25 cellular contexts compared by ENCODE assay signal in genomic region chr2:241834853-241835210, GRCh38. TPM values are rescaled to one million over a fixed set of nuclear protein-coding genes. Genes with fewer than 3 reads are reported as not detected.
"Had no signal": no experiment of that assay in that cellular context is flagged by ENCODE, and none has a peak within 500 bp of the region (broad histone marks: within the 10 kb centered on the region; RNA-seq: fewer than 3 reads in every experiment).

No MANE protein-coding gene starts in this region.

- H3K9ac ChIP-seq: KMS-11, SK-N-SH had no signal

- H3K4me2 ChIP-seq: KMS-11, SK-N-SH had no signal

- H3K27ac ChIP-seq: HL-60, KMS-11, SJSA1 had no signal

- H3K36me3 ChIP-seq: SJSA1 had no signal

- H3K9me3 ChIP-seq: SK-N-SH had no signal

- H3K4me3 ChIP-seq: K562, SJSA1 had no signal

- H3K27ac Mint-ChIP-seq: IgD-negative memory B cell had no signal

- DNase-seq: Kasumi-1, MM.1S, NCI-H1092 treated with DMSO at 0.1 percent for 48 hours, NCI-H1436, NCI-H187, NCI-H2029, NCI-H2081 treated with DMSO at 0.1 percent for 48 hours, NCI-H2171, NCI-H226, NCI-H446, NCI-H510A, NCI-H524 treated with DMSO at 0.1 percent for 48 hours, NCI-H69, NCI-H774, Right ventricle myocardium superior, RPMI8226, SIG-M5, SK-N-SH, SW 1271 had no signal

RNA-seq across cellular contexts. Expression of gene PDCD1, which starts 23.9 kb away (rescaled TPM):
- total RNA-seq: M059J, SJSA1 had no signal
- polyA plus RNA-seq: SK-N-SH had no signal

RNA-seq across cellular contexts. Expression of gene NEU4, which starts 25.8 kb away (rescaled TPM):
- total RNA-seq: M059J, Right ventricle myocardium superior, SJSA1 had no signal
- polyA plus RNA-seq: IgD-negative memory B cell had no signal

RNA-seq across cellular contexts. Expression of gene RTP5, which starts 34.7 kb away (rescaled TPM):
- total RNA-seq: K562, M059J, Right ventricle myocardium superior, SJSA1 had no signal
- polyA plus RNA-seq: IgD-negative memory B cell, K562, SK-N-SH had no signal

RNA-seq across cellular contexts. Expression of gene GAL3ST2, which starts 58.2 kb away (rescaled TPM):
- total RNA-seq: M059J, Right ventricle myocardium superior, SJSA1 had no signal
- polyA plus RNA-seq: IgD-negative memory B cell, K562 had no signal
